In genomic region chr1:42567038-42567437, GRCh38 we compare ENCODE assay signal across 8 cellular contexts.
"Had no signal": no experiment of that assay in that cellular context is flagged by ENCODE, and none has a peak within 500 bp of the region (broad histone marks: within the 10 kb centered on the region; RNA-seq: fewer than 3 reads in every experiment).

No MANE protein-coding gene starts in this region.

- H3K27ac ChIP-seq: HL-60, KMS-11 had no signal

- H3K27ac Mint-ChIP-seq: IgD-negative memory B cell had no signal

- H3K9ac ChIP-seq: KMS-11 had no signal

- ATAC-seq: HepG2 had no signal

- H3K4me1 Mint-ChIP-seq: IgD-negative memory B cell had no signal

- H3K27me3 Mint-ChIP-seq: IgD-negative memory B cell had no signal

- H3K4me2 ChIP-seq: KMS-11 had no signal

- H3K9me3 Mint-ChIP-seq: IgD-negative memory B cell had no signal

- FAIRE-seq: HepG2, HTR-8/SVneo had no signal

- H3K4me3 Mint-ChIP-seq: IgD-negative memory B cell had no signal

- DNase-seq: Karpas-422, KBM-7, KG1 had no signal
